In the genomic region with DNA sequence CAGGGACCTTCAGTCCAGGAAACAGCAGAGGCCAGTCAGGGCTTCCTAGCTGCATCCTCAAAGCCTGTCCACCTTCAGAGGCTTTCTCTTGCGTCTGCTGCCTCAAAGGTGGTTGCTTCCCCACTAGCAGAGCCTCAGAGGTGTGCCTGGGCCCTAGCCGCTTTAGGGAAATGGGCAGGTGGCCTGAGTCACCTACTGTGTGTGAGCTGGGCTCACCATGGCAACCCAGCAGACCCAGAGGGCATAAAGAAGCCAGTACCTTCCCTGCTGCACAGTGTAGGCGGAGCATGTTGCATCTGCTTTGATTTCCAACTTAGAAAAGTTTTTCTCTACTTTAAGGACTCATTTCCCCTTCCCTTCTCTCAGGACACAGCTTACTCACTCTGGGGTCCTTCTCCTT, we compare ENCODE assay signal across 1 cellular context.
TF ChIP-seq lines count a peak whose summit lies in the region.

No MANE protein-coding gene starts in this region.

TF ChIP-seq in IMR-90, 13 proteins besides CTCF, POLR2A, EP300 and RAD21 (continued from another document):
- TF ChIP-seq MAFK (IDR thresholded peaks at IDR 0.05; ENCODE audit: low read depth, low read length) (no peak), CEBPB (IDR thresholded peaks at IDR 0.05; ENCODE audit: low read depth, low read length) (no peak), RFX5 (IDR thresholded peaks at IDR 0.05; ENCODE audit: low read depth, low read length) (no peak)
